ENCODE assay signal across 8 cellular contexts in the genomic region with DNA sequence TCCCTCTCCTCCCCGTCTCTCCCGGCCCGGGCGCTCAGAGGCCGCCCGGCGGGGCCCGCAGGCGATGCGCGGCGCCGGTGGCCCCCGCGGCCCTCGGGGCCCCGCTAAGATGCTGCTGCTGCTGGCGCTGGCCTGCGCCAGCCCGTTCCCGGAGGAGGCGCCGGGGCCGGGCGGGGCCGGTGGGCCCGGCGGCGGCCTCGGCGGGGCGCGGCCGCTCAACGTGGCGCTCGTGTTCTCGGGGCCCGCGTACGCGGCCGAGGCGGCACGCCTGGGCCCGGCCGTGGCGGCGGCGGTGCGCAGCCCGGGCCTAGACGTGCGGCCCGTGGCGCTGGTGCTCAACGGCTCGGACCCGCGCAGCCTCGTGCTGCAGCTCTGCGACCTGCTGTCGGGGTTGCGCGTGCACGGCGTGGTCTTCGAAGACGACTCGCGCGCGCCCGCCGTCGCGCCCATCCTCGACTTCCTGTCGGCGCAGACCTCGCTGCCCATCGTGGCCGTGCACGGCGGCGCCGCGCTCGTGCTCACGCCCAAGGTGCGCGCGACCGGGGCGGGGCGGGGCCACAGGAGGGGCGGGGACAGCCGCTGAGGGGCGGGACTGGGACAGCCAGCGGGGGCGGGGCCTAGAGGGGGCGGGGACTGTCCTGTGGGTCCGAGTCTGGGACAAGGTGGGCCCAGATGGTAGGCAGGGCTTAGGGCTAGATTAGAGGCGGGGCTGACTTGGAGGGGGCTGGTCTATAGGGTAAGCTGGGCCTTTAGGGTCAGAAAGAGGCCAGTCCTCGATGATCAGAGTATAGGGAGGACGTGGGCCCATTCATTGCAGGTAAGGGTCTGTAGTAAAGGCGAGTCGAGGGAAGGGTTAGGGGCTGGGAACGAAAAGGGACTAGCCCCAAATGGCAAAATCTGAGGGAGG. TPM values are rescaled to one million over a fixed set of nuclear protein-coding genes. Genes with fewer than 3 reads are reported as not detected.
DNase-seq lines count a peak whose midpoint lies in the region; ATAC-seq and TF ChIP-seq lines count a peak whose summit lies in the region.

No MANE protein-coding gene starts in this region.

- H3K27ac ChIP-seq in lung (ENCODE audit: low read depth in 1 of 2, low read length in 1 of 2): no peak overlapping the region

- 7% methylated on average over 95 to 109 of the region's 109 CpGs for WGBS in lung, 2 donors

- peaks cover 0 to 9% of the 10 kb centered on the region in 2 donors for H3K4me1 ChIP-seq in lung (ENCODE audit: control insufficient read depth in 2 of 2, insufficient read depth in 2 of 2, low read length in 2 of 2)

- DNase-seq in DMS153 treated with DMSO at 0.1 percent for 48 hours (lab: John Stamatoyannopoulos, UW; ENCODE audit: unreplicated experiment) (peak; percentile 70), HCEC 1CT (peak; percentile 88), NCI-H2171 treated with DMSO at 0.1 percent for 48 hours (lab: John Stamatoyannopoulos, UW) (peak; percentile 76), dermis blood vessel endothelial cell (peak; percentile 88), lung (ENCODE audit: low spot score) (peak; percentile 77)
- DNase-seq in activated CD4-positive, alpha-beta T cell treated with anti-CD3 and anti-CD28 coated beads for 48 hours: peak; percentile 93
- peak; percentile 66 for DNase-seq in stimulated activated CD8-positive, alpha-beta memory T cell treated with anti-CD3 and anti-CD28 coated beads, Interleukin-15, amount 100 ng/mL, for 1 hour (ENCODE audit: low read depth)

- peak overlapping the region; percentile 44 for H3K4me3 ChIP-seq in lung

- no peak for TF ChIP-seq CTCF in lung (IDR thresholded peaks at IDR 0.05; ENCODE audit: control extremely low read depth, extremely low read depth)

- no peaks in the 10 kb centered on the region for H3K27me3 ChIP-seq in lung (ENCODE audit: control insufficient read depth, insufficient read depth)

- ATAC-seq in lung (ENCODE audit: insufficient read depth, low FRiP score) (peak; percentile 79), GM21423 (IDR thresholded peaks at IDR 0.05; ENCODE audit: unreplicated experiment) (no peak)

- H3K9me3 ChIP-seq in lung (ENCODE audit: control insufficient read depth in 2 of 2, insufficient read depth in 1 of 2, low read length in 1 of 2): peaks cover 0 to 2% of the 10 kb centered on the region in 2 donors

- no peaks in the 10 kb centered on the region for H3K36me3 ChIP-seq in lung (ENCODE audit: control insufficient read depth in 2 of 2, insufficient read depth in 2 of 2, low read length in 2 of 2)

RNA-seq across cellular contexts. Expression of gene GRIN2D, which starts 5.1 kb away (rescaled TPM):
- 0.51 and 0.79 TPM in 2 replicates for total RNA-seq in dermis blood vessel endothelial cell
- total RNA-seq in lung: 1 to 10 TPM in 1 of 2 donors, under 1 TPM in 1; 0.54 to 1.0 TPM
- under 1 TPM; 0.26 to 0.32 TPM for polyA plus RNA-seq in lung

RNA-seq across cellular contexts. Expression of gene KDELR1, which starts 7.2 kb away (rescaled TPM):
- total RNA-seq in dermis blood vessel endothelial cell (37.6 and 70.8 TPM in 2 replicates), lung (100 to 1,000 TPM; 101 to 142 TPM)
- polyA plus RNA-seq in lung: 100 to 1,000 TPM; 108 to 156 TPM

RNA-seq across cellular contexts. Expression of gene SYNGR4, which starts 34.4 kb away (rescaled TPM):
- not detected in 2 replicates for total RNA-seq in dermis blood vessel endothelial cell
- not detected for total RNA-seq in lung
- not detected for polyA plus RNA-seq in lung

RNA-seq across cellular contexts. Expression of gene TMEM143, which starts 34.8 kb away (rescaled TPM):
- total RNA-seq in dermis blood vessel endothelial cell (1.9 and 3.8 TPM in 2 replicates), lung (10 to 100 TPM; 10.9 to 12.3 TPM)
- 1 to 10 TPM; 4.1 to 7.6 TPM for polyA plus RNA-seq in lung

RNA-seq across cellular contexts. Expression of gene GRWD1, which starts 47.2 kb away (rescaled TPM):
- total RNA-seq in dermis blood vessel endothelial cell: 41.4 and 57.9 TPM in 2 replicates
- total RNA-seq in lung: 10 to 100 TPM; 14.6 to 38.1 TPM
- polyA plus RNA-seq in lung: 10 to 100 TPM in 1 of 2 donors, 1 to 10 TPM in 1; 8.9 to 29.2 TPM
